13 cellular contexts compared by ENCODE assay signal in the genomic region with DNA sequence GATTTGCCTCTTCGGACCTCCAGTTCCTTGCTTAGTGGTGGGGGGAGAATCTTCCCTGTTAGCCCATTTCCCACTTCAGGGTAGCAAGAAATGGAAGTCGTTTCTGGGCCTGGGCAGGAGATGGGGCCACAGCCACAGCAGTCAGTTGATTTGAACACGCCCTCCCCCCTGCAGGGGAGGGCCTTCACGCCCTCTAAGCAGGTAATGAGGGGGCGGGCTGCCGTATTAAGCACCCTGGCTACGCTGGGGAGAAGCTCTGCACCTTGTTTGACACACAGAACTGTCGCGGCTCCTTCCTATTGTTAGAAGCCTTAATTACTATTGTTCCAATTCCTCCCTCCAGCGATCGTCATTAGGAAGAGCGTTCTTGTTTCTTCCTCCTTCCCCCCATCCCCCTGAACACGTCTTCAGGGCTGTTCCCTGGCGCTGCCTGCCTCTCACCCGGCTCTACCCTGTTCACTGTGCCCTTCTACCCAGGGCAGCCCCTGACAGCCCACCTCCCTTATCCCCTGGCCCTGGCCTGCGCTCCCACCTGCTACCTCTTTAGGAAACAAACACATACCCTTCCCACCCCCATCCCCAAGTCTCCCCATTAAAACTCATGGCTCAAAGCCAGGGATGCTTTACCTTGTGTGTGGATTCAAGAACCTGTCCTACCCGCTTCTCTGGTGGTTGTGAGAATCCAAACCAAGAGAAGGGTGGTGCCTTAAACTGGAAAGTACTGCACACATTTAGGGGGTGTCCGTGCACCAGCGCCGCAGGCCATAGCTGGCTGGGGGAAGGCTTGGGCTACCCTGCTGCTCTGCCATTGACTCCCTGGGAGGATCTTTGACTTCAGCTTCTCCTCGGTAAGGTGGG.
DNase-seq lines count a peak whose midpoint lies in the region; ATAC-seq and TF ChIP-seq lines count a peak whose summit lies in the region.
"Had no signal": no experiment of that assay in that cellular context is flagged by ENCODE, and none has a peak within 500 bp of the region (broad histone marks: within the 10 kb centered on the region; RNA-seq: fewer than 3 reads in every experiment).

No MANE protein-coding gene starts in this region.

- CTCF ChIA-PET in CD8-positive, alpha-beta memory T cell (lab: Charles Lee) = no interaction called here

- intact Hi-C loops in left ventricle myocardium superior (cut with micrococcal nuclease) = no loop called here

- no peaks in the 10 kb centered on the region for H3K4me1 Mint-ChIP-seq in CD8-positive, alpha-beta memory T cell
- H3K4me1 Mint-ChIP-seq: activated T-helper 17 cell treated with anti-CD3 and anti-CD28 coated beads, Interleukin-2, amount 50 U/mL, for 72 hours had no signal

- no peak for TF ChIP-seq POLR2A in erythroblast (IDR thresholded peaks at IDR 0.05; ENCODE audit: low read length)

- H3K9me3 Mint-ChIP-seq in CD8-positive, alpha-beta memory T cell = no peaks in the 10 kb centered on the region
- H3K9me3 Mint-ChIP-seq: activated T-helper 17 cell treated with anti-CD3 and anti-CD28 coated beads, Interleukin-2, amount 50 U/mL, for 72 hours had no signal

- H3K9me3 ChIP-seq in BLaER1 (no peaks in the 10 kb centered on the region), HUES6 (ENCODE audit: control insufficient read depth, insufficient read depth, low read depth, low read length) (no peaks in the 10 kb centered on the region)
- no peaks in the 10 kb centered on the region for H3K9me3 ChIP-seq in CD8-positive, alpha-beta memory T cell (ENCODE audit: low read length)
- H3K9me3 ChIP-seq: neutrophil, SJSA1 had no signal

- H3K36me3 Mint-ChIP-seq in CD8-positive, alpha-beta memory T cell = no peaks in the 10 kb centered on the region

- ATAC-seq in left ventricle myocardium superior = no peak
- ATAC-seq: activated T-helper 17 cell treated with anti-CD3 and anti-CD28 coated beads, Interleukin-2, amount 50 U/mL, for 72 hours had no signal

- H3K27me3 ChIP-seq in BLaER1 (no peaks in the 10 kb centered on the region), HUES6 (ENCODE audit: control insufficient read depth, insufficient read depth, low read length) (no peaks in the 10 kb centered on the region)
- no peaks in the 10 kb centered on the region for H3K27me3 ChIP-seq in CD8-positive, alpha-beta memory T cell (ENCODE audit: insufficient read depth, low read length, poor library complexity, severe bottlenecking)
- H3K27me3 ChIP-seq: SJSA1 had no signal

- DNase-seq in NCI-H345 (lab: John Stamatoyannopoulos, UW) = peak; percentile 77
- DNase-seq in left ventricle myocardium superior = peak; percentile 26
- no peak for DNase-seq in erythroblast (lab: John Stamatoyannopoulos, UW)
- no peak for DNase-seq in NOMO-1 treated with DMSO at 0.1 percent for 48 hours (lab: John Stamatoyannopoulos, UW; ENCODE audit: unreplicated experiment)
- no peak for DNase-seq in CD8-positive, alpha-beta memory T cell
- DNase-seq in stimulated activated CD4-positive, alpha-beta T cell treated with anti-CD3 and anti-CD28 coated beads, Interleukin-2, amount 100 ng/mL, for 48 hours = no peak
- DNase-seq: GDM1, NCI-H1048 had no signal

- H3K27ac Mint-ChIP-seq in CD8-positive, alpha-beta memory T cell = peak overlapping the region in 1 of 8 donors; percentile 70
- H3K27ac Mint-ChIP-seq: activated T-helper 17 cell treated with anti-CD3 and anti-CD28 coated beads, Interleukin-2, amount 50 U/mL, for 72 hours had no signal

- POLR2A ChIA-PET in CD8-positive, alpha-beta memory T cell (lab: Charles Lee) = no interaction called here

- H3K4me1 ChIP-seq in BLaER1 (peaks cover 73% of the 10 kb centered on the region), HUES6 (ENCODE audit: control insufficient read depth, insufficient read depth, low read length) (peaks cover 26% of the 10 kb centered on the region)
- H3K4me1 ChIP-seq in CD8-positive, alpha-beta memory T cell (ENCODE audit: insufficient read depth, low read length) = no peaks in the 10 kb centered on the region

- H3K4me3 ChIP-seq in BLaER1 (0 out of 2 replicates have a peak overlapping the region, but pooled peaks have one; percentile 35), HUES6 (ENCODE audit: low read depth, low read length) (peak overlapping the region; percentile 21)
- H3K4me3 ChIP-seq in CD8-positive, alpha-beta memory T cell (ENCODE audit: low read length) = no peak overlapping the region
- H3K4me3 ChIP-seq: SJSA1 had no signal

- H4K20me1 ChIP-seq in BLaER1 = no peaks in the 10 kb centered on the region

- H3K36me3 ChIP-seq in BLaER1 = no peaks in the 10 kb centered on the region
- no peaks in the 10 kb centered on the region for H3K36me3 ChIP-seq in HUES6 (ENCODE audit: control insufficient read depth, insufficient read depth, low read length)
- no peaks in the 10 kb centered on the region for H3K36me3 ChIP-seq in CD8-positive, alpha-beta memory T cell (ENCODE audit: insufficient read depth, low read length)
- H3K36me3 ChIP-seq: neutrophil, SJSA1 had no signal

- H3K27me3 Mint-ChIP-seq in CD8-positive, alpha-beta memory T cell = peaks cover 2 to 6% of the 10 kb centered on the region in 2 donors

- H3K9ac ChIP-seq in BLaER1 (peak overlapping the region; percentile 66), HUES6 (ENCODE audit: low read length) (no peak overlapping the region)

- peak overlapping the region; percentile 97 for H3K4me2 ChIP-seq in BLaER1

- H3K4me3 Mint-ChIP-seq in CD8-positive, alpha-beta memory T cell = no peak overlapping the region
- H3K4me3 Mint-ChIP-seq: activated T-helper 17 cell treated with anti-CD3 and anti-CD28 coated beads, Interleukin-2, amount 50 U/mL, for 72 hours had no signal

- H3K27ac ChIP-seq in BLaER1 (peak overlapping the region; percentile 78), HUES6 (ENCODE audit: low read depth, low read length) (no peak overlapping the region)
- no peak overlapping the region for H3K27ac ChIP-seq in CD8-positive, alpha-beta memory T cell (ENCODE audit: low read depth, low read length)
- H3K27ac ChIP-seq: neutrophil, SJSA1 had no signal

Comparison
In these comparisons a context has a peak if more than half of its experiments do, and no peak if none do; other contexts are left out.
1. DNase-seq: peak in NCI-H345 (single experiment) and left ventricle myocardium superior (single experiment); none in erythroblast (0 of 2), NOMO-1 treated with DMSO at 0.1 percent for 48 hours (single experiment), CD8-positive, alpha-beta memory T cell (0 of 5) and stimulated activated CD4-positive, alpha-beta T cell treated with anti-CD3 and anti-CD28 coated beads, Interleukin-2, amount 100 ng/mL, for 48 hours (0 of 2).